1 cellular context compared by ENCODE assay signal in the genomic region with DNA sequence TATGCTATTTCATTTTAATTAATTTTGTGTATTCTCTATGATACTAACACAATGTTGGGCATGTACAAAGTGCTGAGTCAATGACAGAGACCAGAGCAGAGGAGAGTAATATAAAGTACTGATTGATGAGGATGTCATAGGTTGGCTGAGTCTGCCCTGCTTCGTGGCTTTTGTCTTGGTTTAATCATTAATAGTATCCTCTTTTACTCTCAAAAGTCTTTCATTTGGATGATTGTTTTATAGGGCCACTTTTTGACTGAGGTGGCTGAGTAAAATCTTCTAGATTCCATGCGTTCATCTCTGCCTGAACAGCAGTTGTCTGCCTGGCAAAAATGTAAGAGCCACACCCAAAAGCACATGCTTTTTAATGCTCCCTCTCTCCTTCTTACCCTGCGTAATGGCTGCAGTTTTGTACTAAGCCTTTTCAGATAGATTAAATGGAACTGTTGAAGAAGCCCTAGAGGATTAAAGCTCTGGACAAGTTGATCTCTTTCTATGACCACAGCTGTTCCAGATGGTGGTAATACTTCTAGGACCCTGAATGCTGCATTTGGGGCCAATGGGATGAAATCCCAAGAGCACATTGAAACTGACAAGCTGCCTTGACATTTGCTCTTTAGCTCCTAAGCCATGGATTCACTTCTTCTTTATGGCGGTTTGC.
A peak's percentile ranks its signal among the peaks of the same experiment; 100 is the strongest.
TF ChIP-seq lines count a peak whose summit lies in the region.

No MANE protein-coding gene starts in this region.

TF ChIP-seq in A549, 52 proteins besides CTCF, POLR2A, EP300 and RAD21 (continued from another document):
- TF ChIP-seq, protein P1, sequence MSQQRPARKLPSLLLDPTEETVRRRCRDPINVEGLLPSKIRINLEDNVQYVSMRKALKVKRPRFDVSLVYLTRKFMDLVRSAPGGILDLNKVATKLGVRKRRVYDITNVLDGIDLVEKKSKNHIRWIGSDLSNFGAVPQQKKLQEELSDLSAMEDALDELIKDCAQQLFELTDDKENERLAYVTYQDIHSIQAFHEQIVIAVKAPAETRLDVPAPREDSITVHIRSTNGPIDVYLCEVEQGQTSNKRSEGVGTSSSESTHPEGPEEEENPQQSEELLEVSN (IDR thresholded peaks at IDR 0.05; ENCODE audit: borderline replicate concordance, low read depth), result peak; percentile 55; the same call in 1 of the 2 replicates
- TF ChIP-seq PHF8 (IDR thresholded peaks at IDR 0.05; ENCODE audit: borderline replicate concordance, low read depth), result no peak
- TF ChIP-seq, protein P2, sequence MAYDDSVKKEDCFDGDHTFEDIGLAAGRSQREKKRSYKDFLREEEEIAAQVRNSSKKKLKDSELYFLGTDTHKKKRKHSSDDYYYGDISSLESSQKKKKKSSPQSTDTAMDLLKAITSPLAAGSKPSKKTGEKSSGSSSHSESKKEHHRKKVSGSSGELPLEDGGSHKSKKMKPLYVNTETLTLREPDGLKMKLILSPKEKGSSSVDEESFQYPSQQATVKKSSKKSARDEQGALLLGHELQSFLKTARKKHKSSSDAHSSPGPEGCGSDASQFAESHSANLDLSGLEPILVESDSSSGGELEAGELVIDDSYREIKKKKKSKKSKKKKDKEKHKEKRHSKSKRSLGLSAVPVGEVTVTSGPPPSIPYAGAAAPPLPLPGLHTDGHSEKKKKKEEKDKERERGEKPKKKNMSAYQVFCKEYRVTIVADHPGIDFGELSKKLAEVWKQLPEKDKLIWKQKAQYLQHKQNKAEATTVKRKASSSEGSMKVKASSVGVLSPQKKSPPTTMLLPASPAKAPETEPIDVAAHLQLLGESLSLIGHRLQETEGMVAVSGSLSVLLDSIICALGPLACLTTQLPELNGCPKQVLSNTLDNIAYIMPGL (CRISPR knock-in tag; IDR thresholded peaks at IDR 0.05; ENCODE audit: borderline replicate concordance), result no peak
- TF ChIP-seq BHLHE40 (IDR thresholded peaks at IDR 0.05; ENCODE audit: low read depth, low read length), result no peak
TF ChIP-seq in A549: peak in this region for 5.
